In genomic region chr7:52831321-52831720, GRCh38 we compare ENCODE assay signal across 16 cellular contexts.
"Had no signal": no experiment of that assay in that cellular context is flagged by ENCODE, and none has a peak within 500 bp of the region (broad histone marks: within the 10 kb centered on the region; RNA-seq: fewer than 3 reads in every experiment).

No MANE protein-coding gene starts in this region.

- H3K27ac Mint-ChIP-seq: activated CD4-positive, alpha-beta T cell treated with anti-CD3 and anti-CD28 coated beads, Interleukin-2, amount 10 ng/mL, durations not matched to agents 7 days and 5 days; activated CD8-positive, alpha-beta T cell treated with anti-CD3 and anti-CD28 coated beads, Interleukin-2, amount 10 ng/mL, durations not matched to agents 7 days and 5 days; activated naive CD4-positive, alpha-beta T cell treated with anti-CD3 and anti-CD28 coated beads for 36 hours; naive thymus-derived CD4-positive, alpha-beta T cell; stimulated activated naive CD8-positive, alpha-beta T cell treated with anti-CD3 and anti-CD28 coated beads, Interleukin-15, amount 100 ng/mL, for 72 hours had no signal

- H3K4me1 Mint-ChIP-seq: activated CD4-positive, alpha-beta T cell treated with anti-CD3 and anti-CD28 coated beads, Interleukin-2, amount 10 ng/mL, durations not matched to agents 7 days and 5 days; naive thymus-derived CD4-positive, alpha-beta T cell; stimulated activated naive CD8-positive, alpha-beta T cell treated with anti-CD3 and anti-CD28 coated beads, Interleukin-15, amount 100 ng/mL, for 72 hours had no signal

- H3K36me3 Mint-ChIP-seq: naive thymus-derived CD4-positive, alpha-beta T cell had no signal

- H3K27me3 Mint-ChIP-seq: activated CD4-positive, alpha-beta T cell treated with anti-CD3 and anti-CD28 coated beads, Interleukin-2, amount 10 ng/mL, durations not matched to agents 7 days and 5 days; naive thymus-derived CD4-positive, alpha-beta T cell; stimulated activated naive CD8-positive, alpha-beta T cell treated with anti-CD3 and anti-CD28 coated beads, Interleukin-15, amount 100 ng/mL, for 72 hours had no signal

- DNase-seq: activated CD4-positive, alpha-beta T cell treated with anti-CD3 and anti-CD28 coated beads, Interleukin-2, amount 10 ng/mL, durations not matched to agents 7 days and 5 days; activated CD8-positive, alpha-beta T cell treated with anti-CD3 and anti-CD28 coated beads, Interleukin-2, amount 10 ng/mL, durations not matched to agents 7 days and 5 days; activated naive CD4-positive, alpha-beta T cell treated with anti-CD3 and anti-CD28 coated beads for 36 hours; activated T-cell treated with anti-CD3 and anti-CD28 coated beads, Interleukin-2, amount 50 U/mL, for 4 hours; cerebellar nuclear complex; effector CD4-positive, alpha-beta T cell; gastrocnemius medialis; heart left ventricle; left cardiac atrium; mesenchymal stem cell; naive thymus-derived CD4-positive, alpha-beta T cell; retina; stimulated activated CD4-positive, alpha-beta T cell treated with anti-CD3 and anti-CD28 coated beads, Interleukin-12 subunit alpha, Interleukin-12 subunit beta, amount 100 ng/mL, for 4 hours; stimulated activated naive CD8-positive, alpha-beta T cell treated with anti-CD3 and anti-CD28 coated beads, Interleukin-15, amount 100 ng/mL, for 72 hours; T1000; transverse colon had no signal

- H3K4me3 Mint-ChIP-seq: activated CD4-positive, alpha-beta T cell treated with anti-CD3 and anti-CD28 coated beads, Interleukin-2, amount 10 ng/mL, durations not matched to agents 7 days and 5 days; activated CD8-positive, alpha-beta T cell treated with anti-CD3 and anti-CD28 coated beads, Interleukin-2, amount 10 ng/mL, durations not matched to agents 7 days and 5 days; activated naive CD4-positive, alpha-beta T cell treated with anti-CD3 and anti-CD28 coated beads for 36 hours; activated T-cell treated with anti-CD3 and anti-CD28 coated beads, Interleukin-2, amount 50 U/mL, for 4 hours; naive thymus-derived CD4-positive, alpha-beta T cell; stimulated activated naive CD8-positive, alpha-beta T cell treated with anti-CD3 and anti-CD28 coated beads, Interleukin-15, amount 100 ng/mL, for 72 hours had no signal
